ENCODE assay signal across 9 cellular contexts in genomic region chr9:99368341-99369326, GRCh38.
DNase-seq lines count a peak whose midpoint lies in the region; ATAC-seq and TF ChIP-seq lines count a peak whose summit lies in the region.
"Had no signal": no experiment of that assay in that cellular context is flagged by ENCODE, and none has a peak within 500 bp of the region (broad histone marks: within the 10 kb centered on the region; RNA-seq: fewer than 3 reads in every experiment).

No MANE protein-coding gene starts in this region.

- H3K4me3 ChIP-seq in epithelial cell of esophagus (ENCODE audit: low read length) (peak overlapping the region; percentile 9), mucosa of rectum (ENCODE audit: low read length in 2 of 2) (peak overlapping the region; percentile 28 to 56), vagina (peak overlapping the region; percentile 42 to 46)

- intact Hi-C loops in vagina (cut with DNase I) = loop anchor here (10.0 kb wide), 1 partner anchor 456 kb away; the partner anchor contains the start of gene NR4A3

- H3K9me3 ChIP-seq in mucosa of rectum (ENCODE audit: control insufficient read depth in 2 of 2, low read length in 2 of 2) (no peaks in the 10 kb centered on the region), vagina (no peaks in the 10 kb centered on the region)

- ATAC-seq in GM21825 (IDR thresholded peaks at IDR 0.05; ENCODE audit: unreplicated experiment) = peak; percentile 51
- no peak for ATAC-seq in GM18867 (IDR thresholded peaks at IDR 0.05; ENCODE audit: unreplicated experiment)

- DNase-seq in ELR (ENCODE audit: low read depth) (peak; percentile 62), RPMI7951 (ENCODE audit: low read depth) (peak; percentile 88), epithelial cell of esophagus (ENCODE audit: low read depth) (no peak), vagina (ENCODE audit: extremely low spot score in 2 of 2) (no peak), DMS 273 (lab: John Stamatoyannopoulos, UW; ENCODE audit: unreplicated experiment) (no peak)

- H3K27me3 ChIP-seq in mucosa of rectum (ENCODE audit: control insufficient read depth in 2 of 2, insufficient read depth in 2 of 2, low read length in 2 of 2) (peaks cover 0 to 3% of the 10 kb centered on the region in 2 donors), vagina (no peaks in the 10 kb centered on the region)

- H3K36me3 ChIP-seq in mucosa of rectum (ENCODE audit: control insufficient read depth in 2 of 2, insufficient read depth in 2 of 2, low read length in 2 of 2) (no peaks in the 10 kb centered on the region), vagina (no peaks in the 10 kb centered on the region)

- TF ChIP-seq CTCF in epithelial cell of esophagus (IDR thresholded peaks at IDR 0.05; ENCODE audit: insufficient read depth, low read depth, low read length, missing control alignments) = no peak
- no peak for TF ChIP-seq CTCF in vagina (IDR thresholded peaks at IDR 0.05)

- H3K27ac ChIP-seq in mucosa of rectum (ENCODE audit: low read depth in 2 of 2, low read length in 2 of 2) (no peak overlapping the region), vagina (peak overlapping the region; percentile 95)
- H3K27ac ChIP-seq: KMS-11 had no signal

- no peak for TF ChIP-seq POLR2A in vagina (IDR thresholded peaks at IDR 0.05)

- H3K9ac ChIP-seq in mucosa of rectum (ENCODE audit: low read depth in 1 of 2, low read length in 2 of 2) = no peak overlapping the region
- H3K9ac ChIP-seq: KMS-11 had no signal

- H3K4me1 ChIP-seq in mucosa of rectum (ENCODE audit: control insufficient read depth in 2 of 2, insufficient read depth in 2 of 2, low read length in 2 of 2) (no peaks in the 10 kb centered on the region), vagina (peaks cover 17% of the 10 kb centered on the region)

Comparison
In these comparisons a context has a peak if more than half of its experiments do, and no peak if none do; other contexts are left out.
1. DNase-seq: peak in ELR (single experiment) and RPMI7951 (single experiment); none in epithelial cell of esophagus (single experiment), vagina (0 of 2) and DMS 273 (single experiment).
2. Peak in every context shown above with its lines, with median percentiles within 50 percentile points of each other: H3K4me3 ChIP-seq.